1 cellular context compared by ENCODE assay signal in genomic region chr6:27388293-27389197, GRCh38.
TF ChIP-seq lines count a peak whose summit lies in the region.

TSS of gene ZNF391 (plus strand) at chr6:27388759. CDS start at chr6:27400371, 11,612 bp downstream.

TF ChIP-seq in HepG2, 621 proteins besides CTCF, POLR2A, EP300 and RAD21 (continued from another document and continues in another):
- TF ChIP-seq NFAT5 (CRISPR knock-in tag; IDR thresholded peaks at IDR 0.05) (no peak; the same call in 1 of the 2 replicates), SOX13 (IDR thresholded peaks at IDR 0.05) (no peak), SOX13 (CRISPR knock-in tag; conservative IDR thresholded peaks at IDR 0.05 in 1 of 2, IDR thresholded peaks at IDR 0.05 in 1 of 2) (peak in 1 of 2 experiments; percentile 62; a peak in 2 of 4 replicates), ZFP1 (CRISPR knock-in tag; IDR thresholded peaks at IDR 0.05) (peak; percentile 79), ZFY (CRISPR knock-in tag; IDR thresholded peaks at IDR 0.05) (peak; percentile 78), CBX1 (IDR thresholded peaks at IDR 0.05; ENCODE audit: low read depth) (peak; percentile 98), TFAP4 (IDR thresholded peaks at IDR 0.05; ENCODE audit: borderline replicate concordance, low read depth) (no peak), DR1 (CRISPR knock-in tag; IDR thresholded peaks at IDR 0.05) (peak; percentile 59; the same call in 1 of the 2 replicates), ZNF687 (CRISPR knock-in tag; IDR thresholded peaks at IDR 0.05) (peak; percentile 93), XRCC5 (optimal IDR thresholded peaks at IDR 0.05; ENCODE audit: low read length) (peak; percentile 97), ARID2 (CRISPR knock-in tag; IDR thresholded peaks at IDR 0.05; ENCODE audit: borderline replicate concordance) (peak; percentile 95; the same call in 1 of the 2 replicates), MTA3 (CRISPR knock-in tag; IDR thresholded peaks at IDR 0.05) (peak; percentile 57; the same call in 1 of the 2 replicates), POLR2AphosphoS2 (IDR thresholded peaks at IDR 0.05; ENCODE audit: low read depth, low read length) (no peak), MED8 (CRISPR knock-in tag; IDR thresholded peaks at IDR 0.05; ENCODE audit: insufficient replicate concordance) (peak; percentile 77), ZC3H13 (CRISPR knock-in tag; IDR thresholded peaks at IDR 0.05) (no peak), NONO (IDR thresholded peaks at IDR 0.05) (no peak), NONO (CRISPR knock-in tag; conservative IDR thresholded peaks at IDR 0.05) (peak; percentile 92), TRIM22 (IDR thresholded peaks at IDR 0.05) (no peak), FIP1L1 (IDR thresholded peaks at IDR 0.05; ENCODE audit: borderline replicate concordance, insufficient read depth, low read depth, low read length) (no peak), TIGD3 (CRISPR knock-in tag; IDR thresholded peaks at IDR 0.05; ENCODE audit: borderline replicate concordance) (0 out of 2 replicates have a peak, but pooled peaks have one; percentile 21), ZNF766 (CRISPR knock-in tag; IDR thresholded peaks at IDR 0.05; ENCODE audit: borderline replicate concordance) (no peak), KDM3A (CRISPR knock-in tag; IDR thresholded peaks at IDR 0.05; ENCODE audit: low read depth) (peak; percentile 78; the same call in 1 of the 2 replicates), ZNF558 (CRISPR knock-in tag; IDR thresholded peaks at IDR 0.05; ENCODE audit: borderline replicate concordance) (0 out of 2 replicates have a peak, but pooled peaks have one; percentile 63), ZNF30 (CRISPR knock-in tag; IDR thresholded peaks at IDR 0.05) (peak; percentile 91; the same call in 1 of the 2 replicates), HNF1A (IDR thresholded peaks at IDR 0.05; ENCODE audit: low read depth) (no peak), HNF1A (CRISPR knock-in tag; IDR thresholded peaks at IDR 0.05; ENCODE audit: borderline replicate concordance) (peak; percentile 64), TFDP1 (CRISPR knock-in tag; IDR thresholded peaks at IDR 0.05; ENCODE audit: borderline replicate concordance) (peak; percentile 55), ZNF225 (CRISPR knock-in tag; IDR thresholded peaks at IDR 0.05) (no peak), NR2F6 (IDR thresholded peaks at IDR 0.05) (no peak), NR2F6 (CRISPR knock-in tag; IDR thresholded peaks at IDR 0.05) (no peak; the same call in 1 of the 2 replicates), CEBPB (IDR thresholded peaks at IDR 0.05; ENCODE audit: borderline replicate concordance, low read depth, low read length) (peak; percentile 70; the same call in 1 of the 2 replicates), ZNF12 (CRISPR knock-in tag; IDR thresholded peaks at IDR 0.05) (peak; percentile 88), ONECUT2 (CRISPR knock-in tag; IDR thresholded peaks at IDR 0.05) (peak; percentile 46; the same call in 1 of the 2 replicates), PRDM4 (CRISPR knock-in tag; IDR thresholded peaks at IDR 0.05; ENCODE audit: borderline replicate concordance) (no peak), TERF1 (CRISPR knock-in tag; IDR thresholded peaks at IDR 0.05) (no peak), TGIF2 (CRISPR knock-in tag; IDR thresholded peaks at IDR 0.05) (no peak; the same call in none of the 2 replicates)
